ENCODE assay signal across 10 cellular contexts in the genomic region with DNA sequence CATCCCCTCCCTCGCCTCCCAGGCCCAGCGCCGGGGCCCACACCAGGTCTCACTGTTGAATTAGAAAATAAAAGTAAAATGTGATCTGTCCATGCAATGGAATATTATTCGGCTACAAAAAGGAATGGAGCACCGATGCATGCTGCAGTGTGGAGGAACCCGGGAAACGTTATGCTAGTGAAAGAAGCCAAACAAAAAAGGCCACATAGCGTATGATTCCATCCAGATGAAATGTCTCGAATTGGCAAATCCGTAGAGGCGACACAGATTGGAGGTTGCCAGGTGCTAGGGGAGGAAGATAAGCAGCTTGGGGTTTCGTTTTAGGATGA. TPM values are rescaled to one million over a fixed set of nuclear protein-coding genes. Genes with fewer than 3 reads are reported as not detected.
A peak's percentile ranks its signal among the peaks of the same experiment; 100 is the strongest.
DNase-seq lines count a peak whose midpoint lies in the region; ATAC-seq, FAIRE-seq and TF ChIP-seq lines count a peak whose summit lies in the region.
"Had no signal": no experiment of that assay in that cellular context is flagged by ENCODE, and none has a peak within 500 bp of the region (broad histone marks: within the 10 kb centered on the region; RNA-seq: fewer than 3 reads in every experiment).

No MANE protein-coding gene starts in this region.

- peak overlapping the region; percentile 79 to 97 (median 86) for H3K4me3 Mint-ChIP-seq in IgD-negative memory B cell
- H3K4me3 Mint-ChIP-seq in naive thymus-derived CD4-positive, alpha-beta T cell: peak overlapping the region; percentile 79 to 94 (median 88)

- H3K27ac ChIP-seq in A549 (peak overlapping the region; percentile 82 to 95), caudate nucleus (ENCODE audit: low read depth, low read length) (peak overlapping the region; percentile 40)
- H3K27ac ChIP-seq in naive thymus-derived CD4-positive, alpha-beta T cell (ENCODE audit: low read depth, low read length): no peak overlapping the region

- H3K9me3 ChIP-seq in A549: no peaks in the 10 kb centered on the region
- no peaks in the 10 kb centered on the region for H3K9me3 ChIP-seq in naive thymus-derived CD4-positive, alpha-beta T cell (ENCODE audit: control insufficient read depth in 2 of 3, low read length in 3 of 3)

- peak overlapping the region; percentile 98 for H3K4me2 ChIP-seq in A549

- peaks cover 5 to 22% (median 11%) of the 10 kb centered on the region in 3 donors for H3K4me1 Mint-ChIP-seq in IgD-negative memory B cell
- peaks cover 24 to 34% (median 33%) of the 10 kb centered on the region in 7 donors for H3K4me1 Mint-ChIP-seq in naive thymus-derived CD4-positive, alpha-beta T cell

- H3K27ac Mint-ChIP-seq in IgD-negative memory B cell: peak overlapping the region in 1 of 3 donors; percentile 62
- H3K27ac Mint-ChIP-seq in naive thymus-derived CD4-positive, alpha-beta T cell: peak overlapping the region in 6 of 9 donors; percentile 6 to 82 (median 64)

- no peak for FAIRE-seq in A549 (lab: Jason Lieb, UNC)

- peaks cover 1% of the 10 kb centered on the region for H3K36me3 Mint-ChIP-seq in IgD-negative memory B cell
- H3K36me3 Mint-ChIP-seq in naive thymus-derived CD4-positive, alpha-beta T cell: peaks cover 0 to 10% (median 0%) of the 10 kb centered on the region in 5 donors

- TF ChIP-seq RAD21 in A549 (conservative IDR thresholded peaks at IDR 0.05 in 1 of 2, IDR thresholded peaks at IDR 0.05 in 1 of 2): no peak

- ATAC-seq in A549 (no peak), HG03469 (IDR thresholded peaks at IDR 0.05; ENCODE audit: unreplicated experiment) (no peak), GM18858 (IDR thresholded peaks at IDR 0.05; ENCODE audit: unreplicated experiment) (no peak), GM21360 (IDR thresholded peaks at IDR 0.05; ENCODE audit: unreplicated experiment) (no peak)
- no peak for ATAC-seq in naive thymus-derived CD4-positive, alpha-beta T cell

- peak overlapping the region; percentile 92 for H3K4me3 ChIP-seq in A549
- H3K4me3 ChIP-seq in naive thymus-derived CD4-positive, alpha-beta T cell (ENCODE audit: low read length): peak overlapping the region; percentile 65

- H3K27me3 ChIP-seq in naive thymus-derived CD4-positive, alpha-beta T cell (ENCODE audit: control insufficient read depth in 2 of 2, insufficient read depth in 2 of 2, low read length in 2 of 2): no peaks in the 10 kb centered on the region

- peaks cover 29% of the 10 kb centered on the region for H3K4me1 ChIP-seq in A549
- H3K4me1 ChIP-seq in naive thymus-derived CD4-positive, alpha-beta T cell (ENCODE audit: control insufficient read depth in 2 of 2, insufficient read depth in 2 of 2, low read length in 2 of 2): peaks cover 13 to 19% of the 10 kb centered on the region in 2 donors

- H3K36me3 ChIP-seq in naive thymus-derived CD4-positive, alpha-beta T cell (ENCODE audit: control insufficient read depth in 2 of 3, insufficient read depth in 3 of 3, low read length in 3 of 3): no peaks in the 10 kb centered on the region

- no peak for TF ChIP-seq CTCF in A549 (IDR thresholded peaks at IDR 0.05)

- CTCF ChIA-PET in A549 (lab: Yijun Ruan, JAX): interaction anchor here (0.6 kb wide), 1 partner anchor 137 kb away, joined by 3 read pairs; no protein-coding TSS in a partner anchor
- CTCF ChIA-PET in naive thymus-derived CD4-positive, alpha-beta T cell (lab: Charles Lee): no interaction called here

- TF ChIP-seq POLR2A in A549 (IDR thresholded peaks at IDR 0.05; ENCODE audit: low read length): no peak

- DNase-seq in A549 (ENCODE audit: low read depth in 1 of 2, low spot score in 1 of 2) (no peak), caudate nucleus (lab: John Stamatoyannopoulos, UW) (no peak), NCI-H345 treated with DMSO at 0.1 percent for 48 hours (lab: John Stamatoyannopoulos, UW; ENCODE audit: unreplicated experiment) (no peak)
- no peak for DNase-seq in naive thymus-derived CD4-positive, alpha-beta T cell
- DNase-seq: activated CD4-positive, alpha-beta T cell treated with anti-CD3 and anti-CD28 coated beads for 4 hours; NCI-H1105 treated with DMSO at 0.1 percent for 48 hours had no signal

- H3K27me3 Mint-ChIP-seq in IgD-negative memory B cell: peaks cover 12% of the 10 kb centered on the region
- H3K27me3 Mint-ChIP-seq in naive thymus-derived CD4-positive, alpha-beta T cell: peaks cover 0 to 26% (median 0%) of the 10 kb centered on the region in 5 donors

- POLR2A ChIA-PET in A549 (lab: Yijun Ruan, JAX): no interaction called here
- POLR2A ChIA-PET in naive thymus-derived CD4-positive, alpha-beta T cell (lab: Charles Lee): no interaction called here

- intact Hi-C loops in naive thymus-derived CD4-positive, alpha-beta T cell (cut with micrococcal nuclease): loop anchor here (2.0 to 5.0 kb wide), 5 partner anchors 65 to 980 kb away; a partner anchor contains a TSS

- H3K9me3 Mint-ChIP-seq in IgD-negative memory B cell: peaks cover 0 to 4% (median 0%) of the 10 kb centered on the region in 3 donors
- no peaks in the 10 kb centered on the region for H3K9me3 Mint-ChIP-seq in naive thymus-derived CD4-positive, alpha-beta T cell

- no peak for TF ChIP-seq EP300 in A549 (IDR thresholded peaks at IDR 0.05)

- 84% methylated on average over 12 of the region's 12 CpGs for WGBS in A549 (ENCODE audit: missing lambda C conversion rate)

TF ChIP-seq in A549, 52 proteins besides CTCF, POLR2A, EP300 and RAD21:
- TF ChIP-seq HOXB13 (CRISPR knock-in tag; IDR thresholded peaks at IDR 0.05; ENCODE audit: low read depth): no peak
- TF ChIP-seq FOSB (CRISPR knock-in tag; IDR thresholded peaks at IDR 0.05): no peak
- no peak for TF ChIP-seq CEBPB (IDR thresholded peaks at IDR 0.05)
- no peak for TF ChIP-seq TFCP2L1 (CRISPR knock-in tag; IDR thresholded peaks at IDR 0.05)
- TF ChIP-seq, protein P1, sequence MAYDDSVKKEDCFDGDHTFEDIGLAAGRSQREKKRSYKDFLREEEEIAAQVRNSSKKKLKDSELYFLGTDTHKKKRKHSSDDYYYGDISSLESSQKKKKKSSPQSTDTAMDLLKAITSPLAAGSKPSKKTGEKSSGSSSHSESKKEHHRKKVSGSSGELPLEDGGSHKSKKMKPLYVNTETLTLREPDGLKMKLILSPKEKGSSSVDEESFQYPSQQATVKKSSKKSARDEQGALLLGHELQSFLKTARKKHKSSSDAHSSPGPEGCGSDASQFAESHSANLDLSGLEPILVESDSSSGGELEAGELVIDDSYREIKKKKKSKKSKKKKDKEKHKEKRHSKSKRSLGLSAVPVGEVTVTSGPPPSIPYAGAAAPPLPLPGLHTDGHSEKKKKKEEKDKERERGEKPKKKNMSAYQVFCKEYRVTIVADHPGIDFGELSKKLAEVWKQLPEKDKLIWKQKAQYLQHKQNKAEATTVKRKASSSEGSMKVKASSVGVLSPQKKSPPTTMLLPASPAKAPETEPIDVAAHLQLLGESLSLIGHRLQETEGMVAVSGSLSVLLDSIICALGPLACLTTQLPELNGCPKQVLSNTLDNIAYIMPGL (CRISPR knock-in tag; IDR thresholded peaks at IDR 0.05; ENCODE audit: borderline replicate concordance): no peak
- TF ChIP-seq CHD2 (IDR thresholded peaks at IDR 0.05; ENCODE audit: low read length, partially characterized antibody): no peak

RNA-seq across cellular contexts. Expression of a gene that starts 1.0 kb away (rescaled TPM):
- polyA plus RNA-seq in A549 (2011; rRNA removed) (6.2 and 6.9 TPM in 2 replicates), A549 (2017; fragmentation: RNase III; extraction: RNeasy Plus Mini Kit Qiagen cat#74134 plus additional on column Dnase treatment) (7.6 to 9.4 TPM (median 8.7 TPM) in 3 replicates), IgD-negative memory B cell (0.21 TPM)
- polyA plus RNA-seq in A549 (2012; cell fraction: cytosol; rRNA removed): 6.0 and 10.4 TPM in 2 replicates
- 17.4 and 20.0 TPM in 2 replicates for polyA plus RNA-seq in A549 (2012; cell fraction: nucleus; rRNA removed)
- polyA minus RNA-seq in A549 (2011; rRNA and poly(A)+ RNA removed): 13.4 and 15.3 TPM in 2 replicates
- 10 to 100 TPM in 2 of 5 experiments, 1 to 10 TPM in 3; 3.9 to 14.3 (median 5.6) TPM for total RNA-seq in naive thymus-derived CD4-positive, alpha-beta T cell
- polyA plus RNA-seq in naive thymus-derived CD4-positive, alpha-beta T cell: under 1 TPM; 0.46 to 0.47 TPM
